Comparison of ENCODE assay signal across 10 cellular contexts in the genomic region with DNA sequence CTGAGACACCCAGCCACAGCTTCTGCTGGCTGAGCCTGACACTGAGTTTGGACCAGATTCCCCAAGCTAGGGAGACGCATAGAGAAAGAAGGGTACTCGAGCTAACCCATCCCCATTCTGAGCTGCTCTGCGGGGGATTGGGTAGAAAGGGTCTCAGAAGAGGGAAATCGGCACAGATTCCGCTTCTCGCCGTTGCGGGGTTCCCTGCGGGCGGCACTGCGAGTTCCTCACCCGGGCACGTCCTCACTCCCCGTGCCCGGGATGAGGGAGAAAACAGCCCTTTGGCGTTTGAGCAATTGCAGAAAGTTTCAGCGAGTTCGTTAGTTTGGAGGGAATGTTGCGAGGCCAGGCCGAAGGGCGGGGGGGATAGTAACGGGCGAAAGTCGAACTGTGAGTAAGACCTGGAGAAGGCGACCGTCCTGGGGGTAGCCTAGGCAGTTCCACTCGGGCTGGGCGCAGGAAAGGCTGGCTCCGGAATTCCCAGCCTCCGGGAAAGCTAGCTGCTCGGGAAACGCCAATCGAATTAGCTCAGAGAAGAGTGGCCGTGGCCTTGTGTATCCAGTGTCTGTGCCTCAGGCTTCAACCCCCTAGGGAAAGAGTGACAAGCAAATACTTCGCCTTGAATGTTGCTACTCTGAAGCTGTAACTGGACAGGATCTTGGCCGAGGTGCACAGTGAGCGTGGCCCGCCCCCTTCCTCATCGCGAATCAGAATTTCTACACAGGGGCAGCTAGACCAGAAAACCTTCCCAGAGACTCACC. TPM values are rescaled to one million over a fixed set of nuclear protein-coding genes. Genes with fewer than 3 reads are reported as not detected.
A peak's percentile ranks its signal among the peaks of the same experiment; 100 is the strongest.
DNase-seq lines count a peak whose midpoint lies in the region; FAIRE-seq and TF ChIP-seq lines count a peak whose summit lies in the region.
"Had no signal": no experiment of that assay in that cellular context is flagged by ENCODE, and none has a peak within 500 bp of the region (broad histone marks: within the 10 kb centered on the region; RNA-seq: fewer than 3 reads in every experiment).

No MANE protein-coding gene starts in this region.

- peak overlapping the region; percentile 6 for H3K4me3 ChIP-seq in colonic mucosa
- H3K4me3 ChIP-seq in lower leg skin (ENCODE audit: low read depth, poor library complexity, severe bottlenecking): peak overlapping the region; percentile 27

- no peak for TF ChIP-seq POLR2A in lower leg skin (IDR thresholded peaks at IDR 0.05)

- peak overlapping the region; percentile 24 for H3K27ac ChIP-seq in colonic mucosa

- FAIRE-seq in urothelium cell line (lab: Jason Lieb, UNC): no peak

- TF ChIP-seq CTCF in colonic mucosa (IDR thresholded peaks at IDR 0.05) (no peak), lower leg skin (IDR thresholded peaks at IDR 0.05) (no peak), GM20000 (IDR thresholded peaks at IDR 0.05; ENCODE audit: extremely low read depth, missing control alignments) (no peak)

- H3K9me3 ChIP-seq in colonic mucosa: no peaks in the 10 kb centered on the region

- DNase-seq in NCI-H748 (lab: John Stamatoyannopoulos, UW; ENCODE audit: unreplicated experiment) (peak; percentile 24), NCI-H748 treated with DMSO at 0.1 percent for 48 hours (lab: John Stamatoyannopoulos, UW) (no peak), colonic mucosa (peak; percentile 20), lower leg skin (ENCODE audit: low spot score in 2 of 2) (peak; percentile 68 to 94), urothelium cell line (ENCODE audit: low spot score) (peak; percentile 47), GM20000 (ENCODE audit: low spot score) (no peak), SHP77 treated with DMSO at 0.1 percent for 48 hours (lab: John Stamatoyannopoulos, UW) (no peak)
- no peak for DNase-seq in activated CD8-positive, alpha-beta memory T cell treated with anti-CD3 and anti-CD28 coated beads, Interleukin-2, amount 50 U/mL, for 4 hours
- DNase-seq: CD4-positive, CD25-positive, alpha-beta regulatory T cell; NCI-H1436 treated with DMSO at 0.1 percent for 48 hours had no signal

- no peaks in the 10 kb centered on the region for H3K36me3 ChIP-seq in colonic mucosa

- H3K27me3 ChIP-seq in colonic mucosa: no peaks in the 10 kb centered on the region

- 2 to 5% methylated on average over 39 to 40 of the region's 40 CpGs for WGBS in lower leg skin, 2 donors

- H3K9ac ChIP-seq in colonic mucosa (ENCODE audit: low read depth in 2 of 2, low read length in 2 of 2): peak overlapping the region in 1 of 2 donors; percentile 50

- intact Hi-C loops in colonic mucosa (cut with DNase I) (no loop called here), lower leg skin (cut with DNase I; ENCODE audit: low total_unique reads) (no loop called here)

- no peaks in the 10 kb centered on the region for H3K4me1 ChIP-seq in colonic mucosa

RNA-seq across cellular contexts. Expression of a gene that starts 0.7 kb away (rescaled TPM):
- 1 to 10 TPM in 1 of 2 donors, under 1 TPM in 1; 0.35 to 1.1 TPM for total RNA-seq in colonic mucosa
- total RNA-seq in lower leg skin: 10 to 100 TPM in 1 of 4 donors, 1 to 10 TPM in 3; 1.8 to 14.9 (median 5.1) TPM
- total RNA-seq: CD4-positive, CD25-positive, alpha-beta regulatory T cell had no signal

Comparison
In these comparisons a context has a peak if more than half of its experiments do, and no peak if none do; other contexts are left out.
1. DNase-seq: peak in NCI-H748 (single experiment), colonic mucosa (single experiment), lower leg skin (2 of 2) and urothelium cell line (single experiment); none in NCI-H748 treated with DMSO at 0.1 percent for 48 hours (single experiment), GM20000 (single experiment), SHP77 treated with DMSO at 0.1 percent for 48 hours (single experiment) and activated CD8-positive, alpha-beta memory T cell treated with anti-CD3 and anti-CD28 coated beads, Interleukin-2, amount 50 U/mL, for 4 hours (single experiment).